In the genomic region with DNA sequence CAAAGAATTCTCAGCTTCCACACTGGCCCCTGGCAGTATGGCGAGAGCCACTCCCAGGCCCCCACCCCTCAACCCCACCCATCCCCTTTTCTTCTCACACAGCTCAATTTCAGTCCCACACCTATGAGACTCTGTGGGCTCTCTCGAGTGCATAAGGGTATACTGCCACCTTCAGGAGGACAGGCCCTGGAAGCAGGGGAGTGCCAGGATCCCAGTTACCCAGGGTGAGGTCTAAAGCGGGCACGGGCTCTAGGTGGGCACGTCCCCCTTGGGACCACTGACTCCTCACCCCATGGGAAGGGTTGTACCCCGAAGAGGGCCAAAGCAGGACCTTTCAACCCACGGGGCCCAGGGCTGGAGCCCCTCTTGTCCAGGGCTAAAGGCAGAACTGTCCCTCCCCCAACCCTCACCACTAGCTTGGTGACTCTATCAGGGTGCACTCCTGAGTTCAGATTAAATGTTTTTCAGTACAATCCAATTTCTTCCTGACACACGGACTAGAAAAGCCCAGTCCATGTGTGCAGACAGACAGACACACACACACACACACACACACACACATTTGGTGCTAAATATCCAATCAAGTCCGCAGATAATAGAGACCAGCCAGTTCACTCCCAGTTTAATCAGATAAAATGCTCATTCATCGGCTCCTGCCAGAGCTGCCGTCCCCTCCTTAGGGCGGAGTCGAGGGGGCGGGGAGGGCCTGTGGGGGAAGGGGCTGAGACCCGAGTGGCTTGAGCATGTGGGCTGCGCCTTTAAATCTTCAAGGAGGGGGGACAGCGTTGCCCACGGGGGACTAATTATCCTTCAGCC, we compare ENCODE assay signal across 8 cellular contexts. TPM values are rescaled to one million over a fixed set of nuclear protein-coding genes. Genes with fewer than 3 reads are reported as not detected.
DNase-seq lines count a peak whose midpoint lies in the region; ATAC-seq and TF ChIP-seq lines count a peak whose summit lies in the region.

No MANE protein-coding gene starts in this region.

- DNase-seq in COLO668 (lab: John Stamatoyannopoulos, UW; ENCODE audit: unreplicated experiment) (peak; percentile 63), HCT116 (ENCODE audit: low read depth, low spot score) (peak; percentile 49), NCI-H524 treated with DMSO at 0.1 percent for 48 hours (lab: John Stamatoyannopoulos, UW) (peak; percentile 84), amniotic epithelial cell (ENCODE audit: low read depth) (peak; percentile 45), right atrium auricular region (ENCODE audit: low spot score) (peak; percentile 65), gastrocnemius medialis (peak in 1 of 2 donors; percentile 35)
- DNase-seq in effector memory CD8-positive, alpha-beta T cell, result no peak

- no peak overlapping the region for H3K27ac ChIP-seq in HCT116 (ENCODE audit: low read depth, low read length)
- no peak overlapping the region for H3K27ac ChIP-seq in right atrium auricular region
- H3K27ac ChIP-seq in gastrocnemius medialis, result no peak overlapping the region

- intact Hi-C loops in HCT116 (cut with micrococcal nuclease), result loop anchor here (1.0 to 5.0 kb wide), 3 partner anchors 166 to 336 kb away; no protein-coding TSS in a partner anchor
- intact Hi-C loops in gastrocnemius medialis (cut with DNase I; ENCODE audit: low total_unique reads), result loop anchor here (1.0 kb wide), 1 partner anchor 181 kb away; no protein-coding TSS in a partner anchor

- H3K9me3 ChIP-seq in HCT116 (ENCODE audit: control insufficient read depth in 1 of 2, insufficient read depth in 1 of 2, low read depth in 1 of 2, low read length in 2 of 2), result no peaks in the 10 kb centered on the region
- H3K9me3 ChIP-seq in right atrium auricular region, result no peaks in the 10 kb centered on the region
- H3K9me3 ChIP-seq in gastrocnemius medialis, result no peaks in the 10 kb centered on the region

- RAD21 ChIA-PET in HCT116 (lab: Charles Lee; ENCODE audit: low non-redundant PET in 1 of 2, low total read pairs in 2 of 2, uncharacterized antibody in 2 of 2, unreplicated experiment in 2 of 2), result interaction anchor here (0.6 to 1.8 kb wide), 20 partner anchors 9 to 335 kb away, joined by 3 to 10 read pairs (median 4); no protein-coding TSS in a partner anchor

- no peaks in the 10 kb centered on the region for H3K9me3 Mint-ChIP-seq in effector memory CD8-positive, alpha-beta T cell

- no TSS peak for BruUV-seq in HCT116 (replicated peaks; lab: Mats Ljungman, UMichigan)

- no peak overlapping the region for H3K4me3 Mint-ChIP-seq in effector memory CD8-positive, alpha-beta T cell

- H3K9ac ChIP-seq in HCT116 (ENCODE audit: low read length), result no peak overlapping the region

- TF ChIP-seq CTCF in HCT116 (IDR thresholded peaks at IDR 0.05 in 2 of 3, conservative IDR thresholded peaks at IDR 0.05 in 1 of 3; ENCODE audit: borderline replicate concordance in 1 of 3, insufficient read depth in 1 of 3, low read depth in 2 of 3, low read length in 2 of 3) (peak; percentile 74 to 88 (median 80); a peak in 5 of 6 replicates), right atrium auricular region (IDR thresholded peaks at IDR 0.05) (peak; percentile 70 to 84), gastrocnemius medialis (IDR thresholded peaks at IDR 0.05 in 4 of 5, conservative IDR thresholded peaks at IDR 0.05 in 1 of 5) (peak; percentile 30 to 82 (median 66))

- H3K36me3 ChIP-seq in HCT116 (ENCODE audit: control insufficient read depth in 1 of 2, insufficient read depth in 2 of 2, low read length in 2 of 2) (no peaks in the 10 kb centered on the region), right atrium auricular region (no peaks in the 10 kb centered on the region), gastrocnemius medialis (no peaks in the 10 kb centered on the region)

- peak; percentile 87 for TF ChIP-seq RAD21 in HCT116 (IDR thresholded peaks at IDR 0.05; ENCODE audit: low read depth)

- no peaks in the 10 kb centered on the region for H4K20me1 ChIP-seq in HCT116 (ENCODE audit: insufficient read depth)

- H3K4me1 Mint-ChIP-seq in effector memory CD8-positive, alpha-beta T cell (ENCODE audit: low read depth in 2 of 2), result no peaks in the 10 kb centered on the region

- H2AFZ ChIP-seq in HCT116 (ENCODE audit: low read depth, low read length, poor library complexity, severe bottlenecking), result peak overlapping the region; percentile 5

- no peak overlapping the region for H3K27ac Mint-ChIP-seq in effector memory CD8-positive, alpha-beta T cell

- TF ChIP-seq POLR2A in HCT116 (IDR thresholded peaks at IDR 0.05; ENCODE audit: borderline replicate concordance, extremely low read depth, insufficient read depth, insufficient read length), result no peak
- no peak for TF ChIP-seq POLR2A in gastrocnemius medialis (IDR thresholded peaks at IDR 0.05)

- in situ Hi-C loops in gastrocnemius medialis (cut with MboI; ENCODE audit: low sequenced_read_pairs in 4 of 4), result loop anchor here (5.0 to 25.0 kb wide), 4 partner anchors 173 to 346 kb away; partner anchors contain the start of gene ISLR2 (in 1 of the 4)

- H3K27me3 Mint-ChIP-seq in effector memory CD8-positive, alpha-beta T cell, result peaks cover 54 to 81% of the 10 kb centered on the region in 2 donors

- CTCF ChIA-PET in HCT116 (lab: Charles Lee), result interaction anchor here (0.5 to 5.8 kb wide), 39 partner anchors 11 to 1137 kb away, joined by 3 to 126 read pairs (median 5); partner anchors contain the start of genes ISLR2, PML and STOML1

- H3K79me2 ChIP-seq in HCT116 (ENCODE audit: insufficient read depth, low read length), result no peaks in the 10 kb centered on the region

- H3K4me2 ChIP-seq in HCT116 (ENCODE audit: low read length), result peak overlapping the region; percentile 39

- H3K4me1 ChIP-seq in HCT116 (ENCODE audit: control insufficient read depth in 1 of 2, insufficient read depth in 2 of 2, low read length in 2 of 2) (peaks cover 4 to 18% of the 10 kb centered on the region in 2 experiments; a peak in 3 of 4 replicates), right atrium auricular region (peaks cover 0 to 4% of the 10 kb centered on the region in 2 donors), gastrocnemius medialis (no peaks in the 10 kb centered on the region)

- H3K4me3 ChIP-seq in HCT116 (replicated peaks in 1 of 2; ENCODE audit: low read depth in 1 of 2, low read length in 2 of 2) (no peak overlapping the region), right atrium auricular region (no peak overlapping the region), gastrocnemius medialis (no peak overlapping the region)

- peaks cover 2% of the 10 kb centered on the region for H3K36me3 Mint-ChIP-seq in effector memory CD8-positive, alpha-beta T cell (ENCODE audit: insufficient read depth)

- no peaks in the 10 kb centered on the region for H3K9me2 ChIP-seq in HCT116 (ENCODE audit: insufficient read depth)

- POLR2A ChIA-PET in HCT116 (lab: Charles Lee), result interaction anchor here (0.7 kb wide), 1 partner anchor 181 kb away, joined by 4 read pairs; no protein-coding TSS in a partner anchor

- peak; percentile 89 for ATAC-seq in HCT116
- peak; percentile 64 to 83 for ATAC-seq in gastrocnemius medialis
- no peak for ATAC-seq in effector memory CD8-positive, alpha-beta T cell (replicated peaks)
- ATAC-seq in GM21390 (IDR thresholded peaks at IDR 0.05; ENCODE audit: unreplicated experiment), result no peak

- no peaks in the 10 kb centered on the region for H3K27me3 ChIP-seq in HCT116 (ENCODE audit: insufficient read depth, low read length)
- no peaks in the 10 kb centered on the region for H3K27me3 ChIP-seq in right atrium auricular region
- H3K27me3 ChIP-seq in gastrocnemius medialis, result peaks cover 6 to 10% (median 10%) of the 10 kb centered on the region in 3 donors

TF ChIP-seq in HCT116, 20 proteins besides CTCF, POLR2A, EP300 and RAD21:
- TF ChIP-seq TCF7L2 (IDR thresholded peaks at IDR 0.05; ENCODE audit: borderline replicate concordance, extremely low read depth, insufficient read depth, insufficient read length), result no peak

RNA-seq across cellular contexts. Expression of gene CYP11A1, which starts 59.4 kb away (rescaled TPM):
- total RNA-seq in HCT116 (2021; ENCODE audit: unreplicated experiment), result 0.57 TPM
- polyA plus RNA-seq in HCT116 (2012), result 0.25 and 0.27 TPM in 2 replicates
- 1 to 10 TPM in 1 of 2 donors, under 1 TPM in 1; 0.71 to 1.0 TPM for total RNA-seq in right atrium auricular region
- total RNA-seq in gastrocnemius medialis, result 1 to 10 TPM in 1 of 4 donors, under 1 TPM in 3; 0.15 to 2.5 (median 0.67) TPM

Comparison
In these comparisons a context has a peak if more than half of its experiments do, and no peak if none do; other contexts are left out.
1. DNase-seq: peak in COLO668 (single experiment), HCT116 (single experiment), NCI-H524 treated with DMSO at 0.1 percent for 48 hours (single experiment), amniotic epithelial cell (single experiment) and right atrium auricular region (single experiment); none in effector memory CD8-positive, alpha-beta T cell (0 of 3).
2. ATAC-seq: peak in HCT116 (single experiment) and gastrocnemius medialis (2 of 2); none in effector memory CD8-positive, alpha-beta T cell (single experiment) and GM21390 (single experiment).
3. Peak in every context shown above with its lines, with median percentiles within 50 percentile points of each other: CTCF ChIP-seq.